ENCODE assay signal across 37 cellular contexts in the genomic region with DNA sequence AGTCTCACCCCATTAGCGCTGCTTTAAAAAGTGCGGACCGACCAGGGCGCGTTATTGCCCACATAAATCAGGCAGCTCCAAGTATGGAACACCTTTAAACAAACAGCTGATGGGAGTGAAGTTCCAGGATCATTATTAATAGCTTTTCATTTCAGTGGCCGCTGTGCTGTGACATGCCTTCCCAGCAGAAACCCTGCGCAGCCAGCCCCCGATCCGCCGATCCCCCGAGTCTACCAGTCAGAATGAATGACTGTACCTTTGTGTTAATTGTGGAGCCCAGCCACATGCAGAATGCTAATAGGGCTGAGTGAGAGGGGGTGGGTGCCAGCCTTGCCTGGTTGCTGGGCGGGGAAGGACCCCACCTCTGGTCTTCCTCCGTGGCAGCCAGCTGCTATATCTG. TPM values are rescaled to one million over a fixed set of nuclear protein-coding genes. Genes with fewer than 3 reads are reported as not detected.
"Had no signal": no experiment of that assay in that cellular context is flagged by ENCODE, and none has a peak within 500 bp of the region (broad histone marks: within the 10 kb centered on the region; RNA-seq: fewer than 3 reads in every experiment).

No MANE protein-coding gene starts in this region.

- H3K4me3 ChIP-seq: adrenal gland, body of pancreas, esophagus muscularis mucosa, gastrocnemius medialis had no signal

- H3K27ac ChIP-seq: adrenal gland, body of pancreas, esophagus muscularis mucosa, foreskin keratinocyte, gastrocnemius medialis, WERI-Rb-1 had no signal

- H3K4me1 ChIP-seq: adrenal gland, body of pancreas, esophagus muscularis mucosa, gastrocnemius medialis had no signal

- ATAC-seq: activated CD4-positive, alpha-beta T cell treated with anti-CD3 and anti-CD28 coated beads for 36 hours; activated CD8-positive, alpha-beta memory T cell treated with anti-CD3 and anti-CD28 coated beads, Interleukin-2, amount 10 ng/mL, durations not matched to agents 7 days and 5 days; activated CD8-positive, alpha-beta T cell treated with anti-CD3 and anti-CD28 coated beads, Interleukin-2, amount 10 ng/mL, durations not matched to agents 7 days and 5 days; activated naive CD8-positive, alpha-beta T cell treated with anti-CD3 and anti-CD28 coated beads, Interleukin-2, amount 50 U/mL, for 24 hours; body of pancreas; effector memory CD8-positive, alpha-beta T cell; foreskin keratinocyte; gastrocnemius medialis; T-helper 17 cell had no signal

- H3K4me3 Mint-ChIP-seq: activated CD4-positive, alpha-beta memory T cell treated with anti-CD3 and anti-CD28 coated beads for 36 hours; activated CD4-positive, alpha-beta T cell treated with anti-CD3 and anti-CD28 coated beads for 36 hours; activated CD4-positive, alpha-beta T cell treated with anti-CD3 and anti-CD28 coated beads, Interleukin-2, amount 10 ng/mL, durations not matched to agents 24 days and 14 days; activated CD8-positive, alpha-beta memory T cell treated with anti-CD3 and anti-CD28 coated beads, Interleukin-2, amount 10 ng/mL, durations not matched to agents 7 days and 5 days; activated CD8-positive, alpha-beta T cell treated with anti-CD3 and anti-CD28 coated beads, Interleukin-2, amount 10 ng/mL, durations not matched to agents 7 days and 5 days; activated naive CD4-positive, alpha-beta T cell treated with anti-CD3 and anti-CD28 coated beads for 36 hours; activated naive CD4-positive, alpha-beta T cell treated with anti-CD3 and anti-CD28 coated beads, Interleukin-2, amount 50 U/mL, for 24 hours; activated naive CD8-positive, alpha-beta T cell treated with anti-CD3 and anti-CD28 coated beads for 36 hours; activated naive CD8-positive, alpha-beta T cell treated with anti-CD3 and anti-CD28 coated beads, Interleukin-2, amount 50 U/mL, for 24 hours; activated T-helper 1 cell treated with anti-CD3 and anti-CD28 coated beads, Interleukin-12 subunit alpha, Interleukin-12 subunit beta, Interleukin-2, Interleukin-4 antibody, amounts not matched to agents 30 ng/mL and 10 ng/mL and 1 ng/mL, durations not matched to agents 14 hours and 24 hours and 36 hours; effector memory CD8-positive, alpha-beta T cell; T-helper 17 cell; T-helper 2 cell treated with Interferon-gamma antibody and Interleukin-4, amounts not matched to agents 5 μg/mL and 100 μg/mL, for 36 hours had no signal

- H3K4me1 Mint-ChIP-seq: activated CD4-positive, alpha-beta T cell treated with anti-CD3 and anti-CD28 coated beads for 36 hours; activated CD4-positive, alpha-beta T cell treated with anti-CD3 and anti-CD28 coated beads, Interleukin-2, amount 10 ng/mL, durations not matched to agents 24 days and 14 days; activated CD8-positive, alpha-beta memory T cell treated with anti-CD3 and anti-CD28 coated beads, Interleukin-2, amount 10 ng/mL, durations not matched to agents 7 days and 5 days; activated naive CD4-positive, alpha-beta T cell treated with anti-CD3 and anti-CD28 coated beads, Interleukin-2, amount 50 U/mL, for 24 hours; activated naive CD8-positive, alpha-beta T cell treated with anti-CD3 and anti-CD28 coated beads for 36 hours; activated naive CD8-positive, alpha-beta T cell treated with anti-CD3 and anti-CD28 coated beads, Interleukin-2, amount 50 U/mL, for 24 hours had no signal

- H3K36me3 ChIP-seq: adrenal gland, esophagus muscularis mucosa, gastrocnemius medialis, WERI-Rb-1 had no signal

- H3K9me3 Mint-ChIP-seq: activated CD4-positive, alpha-beta memory T cell treated with anti-CD3 and anti-CD28 coated beads for 36 hours; activated CD4-positive, alpha-beta T cell treated with anti-CD3 and anti-CD28 coated beads, Interleukin-2, amount 10 ng/mL, durations not matched to agents 24 days and 14 days; activated naive CD4-positive, alpha-beta T cell treated with anti-CD3 and anti-CD28 coated beads for 36 hours; activated naive CD4-positive, alpha-beta T cell treated with anti-CD3 and anti-CD28 coated beads, Interleukin-2, amount 50 U/mL, for 24 hours; activated naive CD8-positive, alpha-beta T cell treated with anti-CD3 and anti-CD28 coated beads for 36 hours; activated naive CD8-positive, alpha-beta T cell treated with anti-CD3 and anti-CD28 coated beads, Interleukin-2, amount 50 U/mL, for 24 hours; activated T-helper 1 cell treated with anti-CD3 and anti-CD28 coated beads, Interleukin-12 subunit alpha, Interleukin-12 subunit beta, Interleukin-2, Interleukin-4 antibody, amounts not matched to agents 30 ng/mL and 10 ng/mL and 1 ng/mL, durations not matched to agents 14 hours and 24 hours and 36 hours; activated T-helper 2 cell treated with anti-CD3 and anti-CD28 coated beads, Interferon-gamma antibody, Interleukin-2, Interleukin-4, amounts not matched to agents 10 μg/mL and 5 μg/mL and 100 μg/mL, durations not matched to agents 14 hours and 24 hours and 36 hours; effector memory CD8-positive, alpha-beta T cell; T-helper 2 cell treated with Interferon-gamma antibody and Interleukin-4, amounts not matched to agents 5 μg/mL and 100 μg/mL, for 36 hours had no signal

- DNase-seq: activated CD4-positive, alpha-beta memory T cell treated with anti-CD3 and anti-CD28 coated beads for 36 hours; activated CD4-positive, alpha-beta T cell treated with anti-CD3 and anti-CD28 coated beads for 36 hours; activated CD4-positive, alpha-beta T cell treated with anti-CD3 and anti-CD28 coated beads, Interleukin-2, amount 10 ng/mL, durations not matched to agents 24 days and 14 days; activated CD4-positive, CD25-positive, alpha-beta regulatory T cell; activated CD4-positive, CD25-positive, alpha-beta regulatory T cell treated with anti-CD3 and anti-CD28 coated beads, Interleukin-2, amount 50 U/mL, for 72 hours; activated CD8-positive, alpha-beta memory T cell treated with anti-CD3 and anti-CD28 coated beads, Interleukin-2, amount 10 ng/mL, durations not matched to agents 7 days and 5 days; activated CD8-positive, alpha-beta memory T cell treated with anti-CD3 and anti-CD28 coated beads, Interleukin-2, amount 50 U/mL, for 4 hours; activated CD8-positive, alpha-beta T cell treated with anti-CD3 and anti-CD28 coated beads, Interleukin-2, amount 10 ng/mL, durations not matched to agents 7 days and 5 days; activated effector memory CD4-positive, alpha-beta T cell treated with anti-CD3 and anti-CD28 coated beads, Interleukin-2, amount 50 U/mL, for 16 hours; activated naive CD4-positive, alpha-beta T cell treated with anti-CD3 and anti-CD28 coated beads for 36 hours; activated naive CD8-positive, alpha-beta T cell treated with anti-CD3 and anti-CD28 coated beads for 36 hours; activated naive CD8-positive, alpha-beta T cell treated with anti-CD3 and anti-CD28 coated beads, Interleukin-2, amount 50 U/mL, for 24 hours; activated T-cell treated with anti-CD3 and anti-CD28 coated beads, Interleukin-2, amount 50 U/mL, for 1 hour; activated T-cell treated with anti-CD3 and anti-CD28 coated beads, Interleukin-2, amount 50 U/mL, for 48 hours; adrenal gland; amygdala; aorta; body of pancreas; cortex of kidney; dermis blood vessel endothelial cell; effector CD4-positive, alpha-beta T cell; effector memory CD8-positive, alpha-beta T cell; erythroblast; foreskin keratinocyte; gastrocnemius medialis; T-helper 1 cell; T-helper 17 cell; T1000; WERI-Rb-1 had no signal

- H3K36me3 Mint-ChIP-seq: activated CD4-positive, alpha-beta memory T cell treated with anti-CD3 and anti-CD28 coated beads for 36 hours; activated CD8-positive, alpha-beta memory T cell treated with anti-CD3 and anti-CD28 coated beads, Interleukin-2, amount 10 ng/mL, durations not matched to agents 7 days and 5 days; activated naive CD4-positive, alpha-beta T cell treated with anti-CD3 and anti-CD28 coated beads, Interleukin-2, amount 50 U/mL, for 24 hours; activated naive CD8-positive, alpha-beta T cell treated with anti-CD3 and anti-CD28 coated beads for 36 hours had no signal

- H3K27ac Mint-ChIP-seq: activated CD4-positive, alpha-beta memory T cell treated with anti-CD3 and anti-CD28 coated beads for 36 hours; activated CD4-positive, alpha-beta T cell treated with anti-CD3 and anti-CD28 coated beads for 36 hours; activated CD4-positive, alpha-beta T cell treated with anti-CD3 and anti-CD28 coated beads, Interleukin-2, amount 10 ng/mL, durations not matched to agents 24 days and 14 days; activated CD8-positive, alpha-beta memory T cell treated with anti-CD3 and anti-CD28 coated beads, Interleukin-2, amount 10 ng/mL, durations not matched to agents 7 days and 5 days; activated CD8-positive, alpha-beta T cell treated with anti-CD3 and anti-CD28 coated beads, Interleukin-2, amount 10 ng/mL, durations not matched to agents 7 days and 5 days; activated naive CD4-positive, alpha-beta T cell treated with anti-CD3 and anti-CD28 coated beads for 36 hours; activated naive CD4-positive, alpha-beta T cell treated with anti-CD3 and anti-CD28 coated beads, Interleukin-2, amount 50 U/mL, for 24 hours; activated naive CD8-positive, alpha-beta T cell treated with anti-CD3 and anti-CD28 coated beads for 36 hours; activated naive CD8-positive, alpha-beta T cell treated with anti-CD3 and anti-CD28 coated beads, Interleukin-2, amount 50 U/mL, for 24 hours; activated T-helper 1 cell treated with anti-CD3 and anti-CD28 coated beads, Interleukin-12 subunit alpha, Interleukin-12 subunit beta, Interleukin-2, Interleukin-4 antibody, amounts not matched to agents 30 ng/mL and 10 ng/mL and 1 ng/mL, durations not matched to agents 14 hours and 24 hours and 36 hours; activated T-helper 2 cell treated with anti-CD3 and anti-CD28 coated beads, Interferon-gamma antibody, Interleukin-2, Interleukin-4, amounts not matched to agents 10 μg/mL and 5 μg/mL and 100 μg/mL, durations not matched to agents 14 hours and 24 hours and 36 hours; effector memory CD8-positive, alpha-beta T cell; T-helper 17 cell; T-helper 2 cell treated with Interferon-gamma antibody and Interleukin-4, amounts not matched to agents 5 μg/mL and 100 μg/mL, for 36 hours had no signal

- FAIRE-seq: colon had no signal

- H3K9me3 ChIP-seq: adrenal gland, body of pancreas, esophagus muscularis mucosa, gastrocnemius medialis had no signal

RNA-seq across cellular contexts. Expression of a gene that starts 21.9 kb away (rescaled TPM):
- total RNA-seq: activated CD4-positive, alpha-beta memory T cell treated with anti-CD3 and anti-CD28 coated beads for 36 hours; activated CD4-positive, alpha-beta T cell treated with anti-CD3 and anti-CD28 coated beads for 36 hours; activated CD4-positive, alpha-beta T cell treated with anti-CD3 and anti-CD28 coated beads, Interleukin-2, amount 10 ng/mL, durations not matched to agents 24 days and 14 days; activated CD8-positive, alpha-beta memory T cell treated with anti-CD3 and anti-CD28 coated beads for 36 hours; activated CD8-positive, alpha-beta memory T cell treated with anti-CD3 and anti-CD28 coated beads, Interleukin-2, amount 10 ng/mL, durations not matched to agents 7 days and 5 days; activated CD8-positive, alpha-beta T cell treated with anti-CD3 and anti-CD28 coated beads, Interleukin-2, amount 10 ng/mL, durations not matched to agents 7 days and 5 days; activated T-helper 1 cell treated with anti-CD3 and anti-CD28 coated beads, Interleukin-12 subunit alpha, Interleukin-12 subunit beta, Interleukin-2, Interleukin-4 antibody, amounts not matched to agents 30 ng/mL and 10 ng/mL and 1 ng/mL, durations not matched to agents 14 hours and 24 hours and 36 hours; activated T-helper 2 cell treated with anti-CD3 and anti-CD28 coated beads, Interferon-gamma antibody, Interleukin-2, Interleukin-4, amounts not matched to agents 10 μg/mL and 5 μg/mL and 100 μg/mL, durations not matched to agents 14 hours and 24 hours and 36 hours; aorta; chondrocyte; dermis blood vessel endothelial cell; foreskin keratinocyte; T-helper 17 cell had no signal
- polyA plus RNA-seq: aorta, foreskin keratinocyte had no signal
